23 cellular contexts compared by ENCODE assay signal in the genomic region with DNA sequence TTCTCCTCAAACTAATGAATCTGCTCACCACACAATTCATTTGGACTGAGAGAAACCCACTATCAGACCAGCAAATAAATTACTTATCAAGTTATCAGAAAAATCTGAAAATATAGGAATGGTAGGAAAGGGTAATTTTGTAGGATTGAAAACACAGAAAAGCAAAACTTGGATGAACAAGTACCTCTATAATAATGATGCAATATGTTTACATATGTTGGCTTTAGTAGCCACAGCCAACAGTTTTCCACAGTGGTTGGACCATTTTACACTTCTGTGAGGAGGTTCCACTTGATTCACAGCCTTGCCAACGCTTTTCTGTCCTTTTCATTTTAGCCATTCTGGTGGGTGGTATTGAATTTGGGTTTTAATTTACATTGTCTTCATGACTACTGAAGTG. TPM values are rescaled to one million over a fixed set of nuclear protein-coding genes. Genes with fewer than 3 reads are reported as not detected.
A peak's percentile ranks its signal among the peaks of the same experiment; 100 is the strongest.
DNase-seq lines count a peak whose midpoint lies in the region; ATAC-seq and TF ChIP-seq lines count a peak whose summit lies in the region.
"Had no signal": no experiment of that assay in that cellular context is flagged by ENCODE, and none has a peak within 500 bp of the region (broad histone marks: within the 10 kb centered on the region; RNA-seq: fewer than 3 reads in every experiment).

No MANE protein-coding gene starts in this region.

- TF ChIP-seq CTCF in HEK293 (tag by site-specific recombination; IDR thresholded peaks at IDR 0.05) (no peak), foreskin keratinocyte (conservative IDR thresholded peaks at IDR 0.05) (no peak), ovary (IDR thresholded peaks at IDR 0.05) (no peak)

- intact Hi-C loops in ovary (cut with DNase I), result loop anchor here in 1 of 4 donors (2.0 kb wide), 1 partner anchor 71 kb away; no protein-coding TSS in a partner anchor

- POLR2A ChIA-PET in HEK293 (lab: Yijun Ruan, JAX), result no interaction called here

- H3K9me3 ChIP-seq in HEK293 (ENCODE audit: control insufficient read depth, insufficient read depth, low read depth, low read length) (no peaks in the 10 kb centered on the region), T-helper 17 cell (ENCODE audit: control insufficient read depth, low read length, poor library complexity, severe bottlenecking) (no peaks in the 10 kb centered on the region), ovary (no peaks in the 10 kb centered on the region)
- H3K9me3 ChIP-seq: BE2C had no signal

- no peak overlapping the region for H3K4me3 ChIP-seq in HEK293 (ENCODE audit: low read depth, low read length)
- no peak overlapping the region for H3K4me3 ChIP-seq in ovary
- H3K4me3 ChIP-seq: BLaER1, GM12878 had no signal

- peaks cover 4% of the 10 kb centered on the region for H3K4me1 Mint-ChIP-seq in T-helper 17 cell
- H3K4me1 Mint-ChIP-seq: CD4-positive, alpha-beta memory T cell; CD4-positive, CD25-positive, alpha-beta regulatory T cell; CD8-positive, alpha-beta memory T cell had no signal

- peak overlapping the region; percentile 12 for H3K27ac Mint-ChIP-seq in T-helper 17 cell
- H3K27ac Mint-ChIP-seq: CD14-positive monocyte; CD4-positive, alpha-beta memory T cell; CD4-positive, CD25-positive, alpha-beta regulatory T cell; CD8-positive, alpha-beta memory T cell had no signal

- 67 to 72% (median 67%) methylated on average over 1 of the region's 1 CpG for WGBS in ovary, 3 donors

- H3K27me3 ChIP-seq in foreskin keratinocyte (no peaks in the 10 kb centered on the region), ovary (no peaks in the 10 kb centered on the region)
- H3K27me3 ChIP-seq: BE2C, BLaER1 had no signal

- no peak for TF ChIP-seq EP300 in ovary (IDR thresholded peaks at IDR 0.05)

- DNase-seq in T-helper 17 cell (no peak), foreskin keratinocyte (no peak), ovary (no peak)
- DNase-seq: 8988T; ACHN; BE2C; C1 segment of cervical spinal cord; CD4-positive, alpha-beta memory T cell; CD4-positive, CD25-positive, alpha-beta regulatory T cell; CD8-positive, alpha-beta memory T cell; COR-L47; DMS 273 treated with DMSO at 0.1 percent for 48 hours; DMS153; DMS53; DMS79; DND-41; EL; GDM1 had no signal

- H3K4me3 Mint-ChIP-seq in T-helper 17 cell, result no peak overlapping the region
- H3K4me3 Mint-ChIP-seq: CD14-positive monocyte; CD4-positive, alpha-beta memory T cell; CD4-positive, CD25-positive, alpha-beta regulatory T cell; CD8-positive, alpha-beta memory T cell had no signal

- H3K27ac ChIP-seq in HEK293 (ENCODE audit: extremely low read depth, low read depth, low read length), result no peak overlapping the region
- H3K27ac ChIP-seq in foreskin keratinocyte, result peak overlapping the region; percentile 33
- no peak overlapping the region for H3K27ac ChIP-seq in ovary
- H3K27ac ChIP-seq: BLaER1 had no signal

- no peak for ATAC-seq in T-helper 17 cell
- ATAC-seq in foreskin keratinocyte, result no peak
- ATAC-seq in HG02678 (IDR thresholded peaks at IDR 0.05; ENCODE audit: unreplicated experiment), result no peak
- ATAC-seq: GM12878 had no signal

- H3K4me1 ChIP-seq in HEK293 (ENCODE audit: control insufficient read depth, insufficient read depth, low read length) (no peaks in the 10 kb centered on the region), foreskin keratinocyte (peaks cover 11% of the 10 kb centered on the region), ovary (ENCODE audit: insufficient read depth) (no peaks in the 10 kb centered on the region)
- H3K4me1 ChIP-seq: BE2C, BLaER1 had no signal

- CTCF ChIA-PET in HEK293 (lab: Yijun Ruan, JAX), result interaction anchor here (0.6 kb wide), 2 partner anchors 139 to 325 kb away, joined by 3 to 4 read pairs; no protein-coding TSS in a partner anchor

- no peaks in the 10 kb centered on the region for H3K36me3 ChIP-seq in HEK293 (ENCODE audit: control insufficient read depth in 2 of 2, insufficient read depth in 1 of 2, low read length in 2 of 2)
- no peaks in the 10 kb centered on the region for H3K36me3 ChIP-seq in ovary
- H3K36me3 ChIP-seq: BE2C, BLaER1 had no signal

- H3K36me3 Mint-ChIP-seq in T-helper 17 cell (ENCODE audit: low read depth), result no peaks in the 10 kb centered on the region
- H3K36me3 Mint-ChIP-seq: CD14-positive monocyte; CD4-positive, alpha-beta memory T cell; CD4-positive, CD25-positive, alpha-beta regulatory T cell; CD8-positive, alpha-beta memory T cell had no signal

- peaks cover 44% of the 10 kb centered on the region for H3K27me3 Mint-ChIP-seq in T-helper 17 cell

- no peak for TF ChIP-seq POLR2A in ovary (IDR thresholded peaks at IDR 0.05)

TF ChIP-seq in HEK293, 187 proteins besides CTCF, POLR2A, EP300 and RAD21:
- TF ChIP-seq, protein P1, sequence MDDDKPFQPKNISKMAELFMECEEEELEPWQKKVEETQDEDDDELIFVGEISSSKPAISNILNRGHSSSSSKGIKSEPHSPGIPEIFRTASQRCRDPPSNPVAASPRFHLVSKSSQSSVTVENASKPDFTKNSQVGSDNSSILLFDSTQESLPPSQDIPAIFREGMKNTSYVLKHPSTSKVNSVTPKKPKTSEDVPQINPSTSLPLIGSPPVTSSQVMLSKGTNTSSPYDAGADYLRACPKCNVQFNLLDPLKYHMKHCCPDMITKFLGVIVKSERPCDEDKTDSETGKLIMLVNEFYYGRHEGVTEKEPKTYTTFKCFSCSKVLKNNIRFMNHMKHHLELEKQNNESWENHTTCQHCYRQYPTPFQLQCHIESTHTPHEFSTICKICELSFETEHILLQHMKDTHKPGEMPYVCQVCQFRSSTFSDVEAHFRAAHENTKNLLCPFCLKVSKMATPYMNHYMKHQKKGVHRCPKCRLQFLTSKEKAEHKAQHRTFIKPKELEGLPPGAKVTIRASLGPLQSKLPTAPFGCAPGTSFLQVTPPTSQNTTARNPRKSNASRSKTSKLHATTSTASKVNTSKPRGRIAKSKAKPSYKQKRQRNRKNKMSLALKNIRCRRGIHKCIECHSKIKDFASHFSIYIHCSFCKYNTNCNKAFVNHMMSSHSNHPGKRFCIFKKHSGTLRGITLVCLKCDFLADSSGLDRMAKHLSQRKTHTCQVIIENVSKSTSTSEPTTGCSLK (tag by site-specific recombination; IDR thresholded peaks at IDR 0.05), result no peak
- TF ChIP-seq, protein P2, sequence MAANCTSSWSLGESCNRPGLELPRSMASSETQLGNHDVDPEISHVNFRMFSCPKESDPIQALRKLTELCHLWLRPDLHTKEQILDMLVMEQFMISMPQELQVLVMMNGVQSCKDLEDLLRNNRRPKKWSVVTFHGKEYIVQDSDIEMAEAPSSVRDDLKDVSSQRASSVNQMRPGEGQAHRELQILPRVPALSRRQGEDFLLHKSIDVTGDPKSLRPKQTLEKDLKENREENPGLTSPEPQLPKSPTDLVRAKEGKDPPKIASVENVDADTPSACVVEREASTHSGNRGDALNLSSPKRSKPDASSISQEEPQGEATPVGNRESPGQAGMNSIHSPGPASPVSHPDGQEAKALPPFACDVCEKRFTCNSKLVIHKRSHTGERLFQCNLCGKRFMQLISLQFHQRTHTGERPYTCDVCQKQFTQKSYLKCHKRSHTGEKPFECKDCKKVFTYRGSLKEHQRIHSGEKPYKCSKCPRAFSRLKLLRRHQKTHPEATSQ (tag by site-specific recombination; IDR thresholded peaks at IDR 0.05), result no peak
- peak; percentile 49; the same call in 1 of the 2 replicates for TF ChIP-seq ZNF133 (tag by site-specific recombination; IDR thresholded peaks at IDR 0.05)
- TF ChIP-seq, protein P3, sequence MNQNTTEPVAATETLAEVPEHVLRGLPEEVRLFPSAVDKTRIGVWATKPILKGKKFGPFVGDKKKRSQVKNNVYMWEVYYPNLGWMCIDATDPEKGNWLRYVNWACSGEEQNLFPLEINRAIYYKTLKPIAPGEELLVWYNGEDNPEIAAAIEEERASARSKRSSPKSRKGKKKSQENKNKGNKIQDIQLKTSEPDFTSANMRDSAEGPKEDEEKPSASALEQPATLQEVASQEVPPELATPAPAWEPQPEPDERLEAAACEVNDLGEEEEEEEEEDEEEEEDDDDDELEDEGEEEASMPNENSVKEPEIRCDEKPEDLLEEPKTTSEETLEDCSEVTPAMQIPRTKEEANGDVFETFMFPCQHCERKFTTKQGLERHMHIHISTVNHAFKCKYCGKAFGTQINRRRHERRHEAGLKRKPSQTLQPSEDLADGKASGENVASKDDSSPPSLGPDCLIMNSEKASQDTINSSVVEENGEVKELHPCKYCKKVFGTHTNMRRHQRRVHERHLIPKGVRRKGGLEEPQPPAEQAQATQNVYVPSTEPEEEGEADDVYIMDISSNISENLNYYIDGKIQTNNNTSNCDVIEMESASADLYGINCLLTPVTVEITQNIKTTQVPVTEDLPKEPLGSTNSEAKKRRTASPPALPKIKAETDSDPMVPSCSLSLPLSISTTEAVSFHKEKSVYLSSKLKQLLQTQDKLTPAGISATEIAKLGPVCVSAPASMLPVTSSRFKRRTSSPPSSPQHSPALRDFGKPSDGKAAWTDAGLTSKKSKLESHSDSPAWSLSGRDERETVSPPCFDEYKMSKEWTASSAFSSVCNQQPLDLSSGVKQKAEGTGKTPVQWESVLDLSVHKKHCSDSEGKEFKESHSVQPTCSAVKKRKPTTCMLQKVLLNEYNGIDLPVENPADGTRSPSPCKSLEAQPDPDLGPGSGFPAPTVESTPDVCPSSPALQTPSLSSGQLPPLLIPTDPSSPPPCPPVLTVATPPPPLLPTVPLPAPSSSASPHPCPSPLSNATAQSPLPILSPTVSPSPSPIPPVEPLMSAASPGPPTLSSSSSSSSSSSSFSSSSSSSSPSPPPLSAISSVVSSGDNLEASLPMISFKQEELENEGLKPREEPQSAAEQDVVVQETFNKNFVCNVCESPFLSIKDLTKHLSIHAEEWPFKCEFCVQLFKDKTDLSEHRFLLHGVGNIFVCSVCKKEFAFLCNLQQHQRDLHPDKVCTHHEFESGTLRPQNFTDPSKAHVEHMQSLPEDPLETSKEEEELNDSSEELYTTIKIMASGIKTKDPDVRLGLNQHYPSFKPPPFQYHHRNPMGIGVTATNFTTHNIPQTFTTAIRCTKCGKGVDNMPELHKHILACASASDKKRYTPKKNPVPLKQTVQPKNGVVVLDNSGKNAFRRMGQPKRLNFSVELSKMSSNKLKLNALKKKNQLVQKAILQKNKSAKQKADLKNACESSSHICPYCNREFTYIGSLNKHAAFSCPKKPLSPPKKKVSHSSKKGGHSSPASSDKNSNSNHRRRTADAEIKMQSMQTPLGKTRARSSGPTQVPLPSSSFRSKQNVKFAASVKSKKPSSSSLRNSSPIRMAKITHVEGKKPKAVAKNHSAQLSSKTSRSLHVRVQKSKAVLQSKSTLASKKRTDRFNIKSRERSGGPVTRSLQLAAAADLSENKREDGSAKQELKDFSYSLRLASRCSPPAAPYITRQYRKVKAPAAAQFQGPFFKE (tag by site-specific recombination; IDR thresholded peaks at IDR 0.05; ENCODE audit: borderline replicate concordance), result no peak
- no peak for TF ChIP-seq SP3 (tag by site-specific recombination; IDR thresholded peaks at IDR 0.05)

RNA-seq across cellular contexts. Expression of a gene that starts 10.6 kb away (rescaled TPM):
- under 1 TPM; 0.77 to 0.86 TPM for total RNA-seq in T-helper 17 cell
- 14.9 and 17.5 TPM in 2 replicates for total RNA-seq in foreskin keratinocyte
- 9.8 and 13.5 TPM in 2 replicates for polyA plus RNA-seq in foreskin keratinocyte
- 1 to 10 TPM in 5 of 7 donors, under 1 TPM in 2; 0.72 to 2.7 (median 1.7) TPM for total RNA-seq in ovary
- 1 to 10 TPM; 1.5 to 4.8 TPM for polyA plus RNA-seq in ovary
